8 cellular contexts compared by ENCODE assay signal in the genomic region with DNA sequence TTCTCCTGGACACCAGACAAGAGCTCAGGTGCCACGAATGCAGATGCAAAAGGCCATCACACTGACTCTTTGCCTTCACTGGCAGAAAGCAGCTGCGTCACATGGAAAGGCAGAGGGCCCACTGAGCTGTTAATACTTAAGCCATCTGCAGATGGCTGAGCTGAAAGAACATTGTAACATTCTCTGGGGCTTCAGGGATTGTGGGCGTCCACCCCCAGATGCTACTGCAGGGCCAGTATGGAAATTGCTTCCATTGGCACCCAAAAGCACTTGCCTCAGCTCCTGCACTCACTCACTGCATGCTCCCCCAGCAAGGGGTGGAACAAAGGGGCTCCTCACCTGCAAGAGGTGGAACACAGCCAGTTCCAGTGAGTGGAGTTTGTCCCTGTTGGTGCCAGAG.
"Had no signal": no experiment of that assay in that cellular context is flagged by ENCODE, and none has a peak within 500 bp of the region (broad histone marks: within the 10 kb centered on the region; RNA-seq: fewer than 3 reads in every experiment).

No MANE protein-coding gene starts in this region.

- H2AFZ ChIP-seq: GM23338 had no signal

- H3K9me3 ChIP-seq: HAP-1 had no signal

- ATAC-seq: GM23338, HCT116, K562 had no signal

- H3K4me3 ChIP-seq: GM23338, HAP-1, K562 had no signal

- H3K4me2 ChIP-seq: GM23338 had no signal

- DNase-seq: H7, HFFc6, IMR-90 had no signal

- FAIRE-seq: HTR-8/SVneo, K562 had no signal

- H3K36me3 ChIP-seq: HAP-1 had no signal

- H3K4me1 ChIP-seq: HAP-1 had no signal
